Comparison of ENCODE assay signal across 2 cellular contexts in genomic region chr16:81582655-81583441, GRCh38.
TF ChIP-seq lines count a peak whose summit lies in the region.

No MANE protein-coding gene starts in this region.

TF ChIP-seq in HCT116, 20 proteins besides CTCF, POLR2A, EP300 and RAD21 (continued from another document):
- TF ChIP-seq SIN3A (IDR thresholded peaks at IDR 0.05; ENCODE audit: low read depth) (no peak), MAX (IDR thresholded peaks at IDR 0.05) (no peak), ATF3 (IDR thresholded peaks at IDR 0.05) (no peak), EZH2 (IDR thresholded peaks at IDR 0.05) (no peak), TCF7L2 (IDR thresholded peaks at IDR 0.05; ENCODE audit: borderline replicate concordance, extremely low read depth, insufficient read depth, insufficient read length) (no peak), ZBTB33 (IDR thresholded peaks at IDR 0.05; ENCODE audit: extremely low read depth, insufficient replicate concordance, low read length) (no peak), JUND (IDR thresholded peaks at IDR 0.05) (no peak), REST (IDR thresholded peaks at IDR 0.05; ENCODE audit: low read depth) (no peak), SRF (IDR thresholded peaks at IDR 0.05; ENCODE audit: low read depth) (no peak), YY1 (IDR thresholded peaks at IDR 0.05; ENCODE audit: extremely low read depth, insufficient replicate concordance, low read depth, low read length) (no peak), CEBPB (IDR thresholded peaks at IDR 0.05; ENCODE audit: low read depth) (no peak), ZNF274 (IDR thresholded peaks at IDR 0.05; ENCODE audit: low read depth, low read length) (no peak), CBX3 (IDR thresholded peaks at IDR 0.05; ENCODE audit: low read depth) (no peak), EZH2phosphoT487 (IDR thresholded peaks at IDR 0.05; ENCODE audit: borderline replicate concordance) (no peak), ZFX (IDR thresholded peaks at IDR 0.05) (no peak), ELF1 (IDR thresholded peaks at IDR 0.05; ENCODE audit: borderline replicate concordance, low read depth) (no peak)

TF ChIP-seq in GM12878, 131 proteins besides CTCF, POLR2A, EP300 and RAD21 (continued from another document):
- TF ChIP-seq ZBTB11 (CRISPR knock-in tag; IDR thresholded peaks at IDR 0.05) (no peak), SMAD1 (IDR thresholded peaks at IDR 0.05; ENCODE audit: low read depth, partially characterized antibody) (no peak), SREBF1 (IDR thresholded peaks at IDR 0.05; ENCODE audit: low read length) (no peak), SPI1 (IDR thresholded peaks at IDR 0.05; ENCODE audit: borderline replicate concordance, insufficient read depth, low read depth, low read length) (no peak), KAT2A (conservative IDR thresholded peaks at IDR 0.05; ENCODE audit: control insufficient read depth, low read depth, low read length) (no peak), CHD2 (IDR thresholded peaks at IDR 0.05; ENCODE audit: borderline replicate concordance, low read depth, low read length) (no peak), IRF5 (IDR thresholded peaks at IDR 0.05; ENCODE audit: borderline replicate concordance) (no peak), HCFC1 (IDR thresholded peaks at IDR 0.05; ENCODE audit: low read length) (no peak), CBX3 (IDR thresholded peaks at IDR 0.05; ENCODE audit: borderline replicate concordance, low read depth) (no peak), MEF2A (IDR thresholded peaks at IDR 0.05; ENCODE audit: insufficient read depth, low read depth, low read length) (no peak), POU2F2 (IDR thresholded peaks at IDR 0.05; ENCODE audit: borderline replicate concordance, low read depth, low read length) (no peak), ZNF384 (IDR thresholded peaks at IDR 0.05; ENCODE audit: borderline replicate concordance, low read depth, low read length) (no peak)
